ENCODE assay signal across 1 cellular context in the genomic region with DNA sequence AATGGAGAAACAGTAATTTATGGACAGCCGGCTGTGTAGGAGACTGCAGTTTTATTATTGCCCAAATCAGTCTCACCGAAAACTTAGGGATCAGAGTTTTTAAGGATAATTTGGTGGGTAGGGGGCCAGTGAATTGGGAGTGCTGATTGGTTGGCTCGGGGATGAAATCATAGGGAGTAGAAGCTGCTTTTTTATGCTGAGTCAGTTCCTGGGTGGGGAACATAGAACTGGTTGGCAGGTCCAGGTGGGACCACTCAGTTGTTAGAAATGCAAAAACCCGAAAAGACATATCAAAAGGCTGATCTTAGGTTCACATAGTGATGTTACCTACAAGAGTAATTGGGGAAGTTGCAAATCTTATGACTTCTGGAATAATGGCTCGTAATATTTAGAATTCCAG.
A peak's percentile ranks its signal among the peaks of the same experiment; 100 is the strongest.
TF ChIP-seq lines count a peak whose summit lies in the region.

No MANE protein-coding gene starts in this region.

TF ChIP-seq in IMR-90, 13 proteins besides CTCF, POLR2A, EP300 and RAD21:
- TF ChIP-seq SMC3 (IDR thresholded peaks at IDR 0.05; ENCODE audit: low read depth, low read length) (no peak), MAFK (IDR thresholded peaks at IDR 0.05; ENCODE audit: low read depth, low read length) (peak; percentile 79)
